ENCODE assay signal across 7 cellular contexts in genomic region chr7:130875265-130875741, GRCh38.
DNase-seq lines count a peak whose midpoint lies in the region; TF ChIP-seq lines count a peak whose summit lies in the region.

No MANE protein-coding gene starts in this region.

- TF ChIP-seq EP300 in SK-N-SH (IDR thresholded peaks at IDR 0.05; ENCODE audit: borderline replicate concordance in 1 of 2, low read depth in 1 of 2, low read length in 1 of 2) = no peak

- H3K4me1 ChIP-seq in SK-N-SH (ENCODE audit: control insufficient read depth in 1 of 2, insufficient read depth in 2 of 2, low read depth in 1 of 2, low read length in 1 of 2) (peaks cover 7 to 41% of the 10 kb centered on the region in 2 experiments), mesendoderm (ENCODE audit: control insufficient read depth, low read depth, low read length) (no peaks in the 10 kb centered on the region)

- no peaks in the 10 kb centered on the region for H3K9me3 ChIP-seq in SK-N-SH

- no peak overlapping the region for H2AFZ ChIP-seq in SK-N-SH (ENCODE audit: low read depth)

- H3K27me3 ChIP-seq in SK-N-SH (ENCODE audit: insufficient read depth) (no peaks in the 10 kb centered on the region), mesendoderm (ENCODE audit: insufficient read depth, low read length, poor library complexity) (no peaks in the 10 kb centered on the region)

- H3K4me3 ChIP-seq in SK-N-SH (ENCODE audit: low read depth in 2 of 2, low read length in 1 of 2) = no peak overlapping the region
- H3K4me3 ChIP-seq in mesendoderm (ENCODE audit: low read length) = no peak overlapping the region

- CTCF ChIA-PET in SK-N-SH (lab: Yijun Ruan, JAX) = interaction anchor here (0.6 to 9.4 kb wide), 19 partner anchors 10 to 232 kb away, joined by 3 to 95 read pairs (median 4); no protein-coding TSS in a partner anchor

- H3K9ac ChIP-seq in SK-N-SH = no peak overlapping the region
- H3K9ac ChIP-seq in mesendoderm (ENCODE audit: low read length) = peak overlapping the region; percentile 53

- no peak overlapping the region for H3K18ac ChIP-seq in mesendoderm (ENCODE audit: low read length)

- H3K23ac ChIP-seq in mesendoderm (ENCODE audit: low read length) = no peak overlapping the region

- no peak overlapping the region for H3K4me2 ChIP-seq in SK-N-SH
- no peak overlapping the region for H3K4me2 ChIP-seq in mesendoderm (ENCODE audit: low read length)

- H3K79me2 ChIP-seq in SK-N-SH (ENCODE audit: insufficient read depth) = peaks cover 84% of the 10 kb centered on the region
- no peaks in the 10 kb centered on the region for H3K79me2 ChIP-seq in mesendoderm (ENCODE audit: control insufficient read depth, insufficient read depth, low read length)

- POLR2A ChIA-PET in SK-N-SH (lab: Yijun Ruan, JAX) = no interaction called here

- H3K36me3 Mint-ChIP-seq in HFFc6 (ENCODE audit: low read depth) = peaks cover 89% of the 10 kb centered on the region
- peaks cover 7% of the 10 kb centered on the region for H3K36me3 Mint-ChIP-seq in chondrocyte (ENCODE audit: low read depth)

- no peak overlapping the region for H4K8ac ChIP-seq in mesendoderm (ENCODE audit: low read depth, low read length)

- H3K79me1 ChIP-seq in mesendoderm (ENCODE audit: low read length) = no peaks in the 10 kb centered on the region

- H3K27ac Mint-ChIP-seq in HFFc6 (peak overlapping the region; percentile 93), chondrocyte (ENCODE audit: unreplicated experiment) (peak overlapping the region; percentile 70)

- H3K36me3 ChIP-seq in SK-N-SH (replicated peaks in 1 of 2; ENCODE audit: control insufficient read depth in 1 of 2, insufficient read depth in 2 of 2, low read length in 1 of 2) (peaks cover 55 to 93% of the 10 kb centered on the region in 2 experiments), mesendoderm (ENCODE audit: control insufficient read depth, insufficient read depth, low read length) (no peaks in the 10 kb centered on the region)

- no peak overlapping the region for H2BK5ac ChIP-seq in mesendoderm (ENCODE audit: low read length)

- H2BK15ac ChIP-seq in mesendoderm (replicated peaks; ENCODE audit: low read depth) = no peak overlapping the region

- peaks cover 90% of the 10 kb centered on the region for H3F3A ChIP-seq in SK-N-SH (replicated peaks; ENCODE audit: insufficient read depth)

- 37% methylated on average over 6 of the region's 6 CpGs for WGBS in SK-N-SH (ENCODE audit: low lambda C conversion rate)
- no CpG with 5 or more reads among the region's 6 CpGs for WGBS in mesendoderm (ENCODE audit: extremely low coverage, insufficient coverage, low lambda C conversion rate)

- no peak overlapping the region for H2AK5ac ChIP-seq in mesendoderm (ENCODE audit: low read length)

- no peak overlapping the region for H3K4ac ChIP-seq in mesendoderm (ENCODE audit: low read depth, low read length)

- peak; percentile 68 for TF ChIP-seq RAD21 in SK-N-SH (IDR thresholded peaks at IDR 0.05; ENCODE audit: low read length)

- H4K5ac ChIP-seq in mesendoderm (ENCODE audit: low read length) = no peak overlapping the region

- peaks cover 24% of the 10 kb centered on the region for H3K9me3 Mint-ChIP-seq in HFFc6
- H3K9me3 Mint-ChIP-seq in chondrocyte (ENCODE audit: low read depth) = no peaks in the 10 kb centered on the region

- peaks cover 95% of the 10 kb centered on the region for H3K4me1 Mint-ChIP-seq in HFFc6 (ENCODE audit: low read depth)
- peaks cover 28% of the 10 kb centered on the region for H3K4me1 Mint-ChIP-seq in chondrocyte (ENCODE audit: low read depth)

- no peak overlapping the region for H3K56ac ChIP-seq in mesendoderm (ENCODE audit: low read length)

- H2BK120ac ChIP-seq in mesendoderm (ENCODE audit: low read depth, low read length) = no peak overlapping the region

- no peaks in the 10 kb centered on the region for H3K9me2 ChIP-seq in SK-N-SH

- peaks cover 63% of the 10 kb centered on the region for H4K20me1 ChIP-seq in SK-N-SH (ENCODE audit: insufficient read depth)

- H3K4me3 Mint-ChIP-seq in HFFc6 (peak overlapping the region; percentile 74), chondrocyte (ENCODE audit: unreplicated experiment) (no peak overlapping the region)

- DNase-seq in GM03348 (ENCODE audit: low spot score) (peak; percentile 47), HFFc6 (no peak), SK-N-SH (peak; percentile 71), chondrocyte (ENCODE audit: low spot score) (no peak), mesendoderm (peak; percentile 77), epidermal melanocyte (ENCODE audit: insufficient read length, low spot score) (no peak), NOMO-1 treated with dmso at 0.1 percent for 144 hours (lab: John Stamatoyannopoulos, UW; ENCODE audit: unreplicated experiment) (no peak)

- TF ChIP-seq CTCF in HFFc6 (IDR thresholded peaks at IDR 0.05) (peak; percentile 93), SK-N-SH (IDR thresholded peaks at IDR 0.05) (peak; percentile 80), chondrocyte (IDR thresholded peaks at IDR 0.05) (peak; percentile 91)

- H3K27ac ChIP-seq in SK-N-SH (ENCODE audit: low read depth in 2 of 2, low read length in 1 of 2) = peak overlapping the region; percentile 5 to 100; a peak in 3 of 4 replicates
- no peak overlapping the region for H3K27ac ChIP-seq in mesendoderm (ENCODE audit: low read depth, low read length)

- H3K27me3 Mint-ChIP-seq in HFFc6 (ENCODE audit: insufficient read depth) (peaks cover 83% of the 10 kb centered on the region), chondrocyte (ENCODE audit: low read depth) (no peaks in the 10 kb centered on the region)

TF ChIP-seq in SK-N-SH, 30 proteins besides CTCF, POLR2A, EP300 and RAD21:
- no peak for TF ChIP-seq FOXJ3 (CRISPR knock-in tag; IDR thresholded peaks at IDR 0.05)
- peak; percentile 66 for TF ChIP-seq SMC3 (IDR thresholded peaks at IDR 0.05; ENCODE audit: low read depth, low read length)
- TF ChIP-seq SIN3A (IDR thresholded peaks at IDR 0.05; ENCODE audit: borderline replicate concordance, low read depth, low read length) = peak; percentile 59; the same call in 1 of the 2 replicates

Comparison
In these comparisons a context has a peak if more than half of its experiments do, and no peak if none do; other contexts are left out.
1. DNase-seq: peak in GM03348 (single experiment), SK-N-SH (single experiment) and mesendoderm (single experiment); none in HFFc6 (single experiment), chondrocyte (single experiment), epidermal melanocyte (single experiment) and NOMO-1 treated with dmso at 0.1 percent for 144 hours (single experiment).
2. Peak in every context shown above with its lines, with median percentiles within 50 percentile points of each other: CTCF ChIP-seq.